ENCODE assay signal across 19 cellular contexts in the genomic region with DNA sequence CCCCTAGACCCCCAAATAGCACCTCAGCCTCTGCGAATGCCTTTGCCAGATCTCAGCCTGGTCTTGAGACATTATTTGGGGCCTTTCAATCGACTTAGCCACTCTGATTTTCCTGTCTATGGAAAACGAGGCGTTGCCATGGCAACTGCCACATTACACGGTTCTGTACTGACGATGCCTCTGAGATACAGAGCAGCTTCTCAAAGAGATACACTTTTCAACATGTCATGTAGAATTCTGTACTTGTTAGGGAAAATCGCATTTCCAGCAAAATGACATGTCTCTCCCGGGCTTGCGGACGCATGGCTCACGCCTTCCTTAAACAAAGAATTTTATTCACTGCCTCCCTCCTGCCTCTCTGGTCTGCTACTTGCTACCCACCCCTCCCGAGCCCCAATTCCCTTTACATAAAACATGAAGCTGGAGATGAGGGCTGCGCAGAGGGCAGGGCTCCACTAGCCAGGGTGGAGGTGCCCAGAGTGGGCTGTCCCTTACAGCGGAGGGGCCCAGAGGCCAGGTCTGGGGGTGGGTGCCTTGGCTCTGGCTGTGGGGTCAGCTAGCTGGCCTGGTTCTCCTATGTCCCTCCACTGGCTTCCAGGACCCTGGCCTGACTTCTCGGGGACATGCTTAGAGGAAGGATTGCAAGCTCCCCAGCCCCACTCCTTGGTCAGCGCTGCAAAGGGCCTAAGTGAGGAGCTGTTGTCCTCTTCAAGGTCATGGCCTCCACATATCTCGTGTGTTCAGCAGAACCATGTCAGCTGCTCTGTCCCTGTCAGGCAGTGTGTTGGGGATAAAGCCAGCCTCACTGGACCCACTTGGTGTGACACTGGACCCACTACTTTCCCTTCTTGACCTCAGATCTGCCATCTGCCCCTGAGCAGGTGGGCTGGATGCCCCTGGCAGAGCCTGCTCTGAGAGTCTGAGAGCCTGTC.
DNase-seq lines count a peak whose midpoint lies in the region; TF ChIP-seq lines count a peak whose summit lies in the region.
"Had no signal": no experiment of that assay in that cellular context is flagged by ENCODE, and none has a peak within 500 bp of the region (broad histone marks: within the 10 kb centered on the region; RNA-seq: fewer than 3 reads in every experiment).

No MANE protein-coding gene starts in this region.

- H3K4me3 ChIP-seq in WERI-Rb-1 (ENCODE audit: low read depth, low read length) = no peak overlapping the region

- DNase-seq in DMS53 (lab: John Stamatoyannopoulos, UW) (peak; percentile 12), DMS53 treated with DMSO at 0.1 percent for 48 hours (lab: John Stamatoyannopoulos, UW; ENCODE audit: unreplicated experiment) (no peak), cerebellar cortex (ENCODE audit: low spot score) (peak; percentile 29), medulla oblongata (ENCODE audit: extremely low spot score) (peak; percentile 20), retina (peak; percentile 72), WERI-Rb-1 (no peak)
- no peak for DNase-seq in activated CD4-positive, alpha-beta T cell treated with anti-CD3 and anti-CD28 coated beads for 4 hours
- DNase-seq in effector CD8-positive, alpha-beta T cell (lab: John Stamatoyannopoulos, UW) = no peak
- DNase-seq: 8988T; activated CD4-positive, CD25-positive, alpha-beta regulatory T cell; activated T-cell treated with anti-CD3 and anti-CD28 coated beads, Interleukin-2, amount 50 U/mL, for 4 hours; AML-193; H9; Karpas-422; NCI-H1092; NCI-H1930; NCI-H510A treated with DMSO at 0.1 percent for 48 hours; stimulated activated CD4-positive, alpha-beta T cell treated with anti-CD3 and anti-CD28 coated beads, Interleukin-4, amount 100 ng/mL, for 4 hours; T1000 had no signal

- peaks cover 4% of the 10 kb centered on the region for H3K9me3 ChIP-seq in WERI-Rb-1 (ENCODE audit: severe bottlenecking)

- H3K27ac ChIP-seq in WERI-Rb-1 = no peak overlapping the region

- no peaks in the 10 kb centered on the region for H3K27me3 ChIP-seq in WERI-Rb-1 (ENCODE audit: insufficient read depth, low read depth, severe bottlenecking)

- no peaks in the 10 kb centered on the region for H3K36me3 ChIP-seq in WERI-Rb-1

- TF ChIP-seq CTCF in WERI-Rb-1 (IDR thresholded peaks at IDR 0.05; ENCODE audit: low read depth, low read length) = no peak

Comparison
In these comparisons a context has a peak if more than half of its experiments do, and no peak if none do; other contexts are left out.
1. DNase-seq: peak in DMS53 (single experiment), cerebellar cortex (single experiment), medulla oblongata (single experiment) and retina (single experiment); none in DMS53 treated with DMSO at 0.1 percent for 48 hours (single experiment), WERI-Rb-1 (single experiment), activated CD4-positive, alpha-beta T cell treated with anti-CD3 and anti-CD28 coated beads for 4 hours (0 of 2) and effector CD8-positive, alpha-beta T cell (single experiment).